ENCODE assay signal across 35 cellular contexts in the genomic region with DNA sequence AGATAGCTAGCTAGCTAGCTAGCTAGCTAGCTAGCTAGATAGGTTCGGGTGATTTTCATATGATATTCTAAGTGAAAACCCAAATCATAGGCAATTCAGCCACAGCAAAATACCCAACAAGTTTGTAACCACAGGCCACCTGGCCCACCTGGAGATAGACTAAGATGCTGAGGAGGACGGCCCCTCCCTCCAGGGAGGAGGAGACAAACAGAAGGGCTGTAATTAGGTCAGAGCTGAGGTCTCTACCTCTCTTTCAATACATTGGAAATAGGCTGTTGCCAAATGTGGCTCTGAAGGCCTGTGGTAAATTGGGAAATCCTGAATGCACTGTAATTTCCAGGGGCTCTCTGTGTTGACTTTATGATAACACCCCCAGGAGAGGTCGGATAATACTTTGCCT.
"Had no signal": no experiment of that assay in that cellular context is flagged by ENCODE, and none has a peak within 500 bp of the region (broad histone marks: within the 10 kb centered on the region; RNA-seq: fewer than 3 reads in every experiment).

No MANE protein-coding gene starts in this region.

- H3K9ac ChIP-seq: SK-N-SH had no signal

- H3K4me3 Mint-ChIP-seq: activated B cell treated with CpG ODN at 0.5 μM for 24 hours; activated CD4-positive, alpha-beta memory T cell treated with anti-CD3 and anti-CD28 coated beads, Interleukin-2, amount 10 ng/mL, durations not matched to agents 7 days and 5 days; activated CD8-positive, alpha-beta memory T cell treated with anti-CD3 and anti-CD28 coated beads, Interleukin-2, amount 10 ng/mL, durations not matched to agents 7 days and 5 days; activated naive CD4-positive, alpha-beta T cell treated with anti-CD3 and anti-CD28 coated beads, Interleukin-2, amount 50 U/mL, for 24 hours; activated naive CD8-positive, alpha-beta T cell treated with anti-CD3 and anti-CD28 coated beads, Interleukin-2, amount 10 ng/mL, durations not matched to agents 7 days and 5 days; central memory CD8-positive, alpha-beta T cell had no signal

- H3K9me2 ChIP-seq: SK-N-SH had no signal

- H3K4me1 ChIP-seq: ascending aorta, Peyer's patch, SJSA1 had no signal

- H3K9me3 ChIP-seq: ascending aorta, Peyer's patch, SJSA1, SK-N-SH had no signal

- H3K4me1 Mint-ChIP-seq: activated B cell treated with CpG ODN at 0.5 μM for 24 hours had no signal

- DNase-seq: activated B cell treated with CpG ODN at 0.5 μM for 24 hours; activated CD4-positive, alpha-beta memory T cell treated with anti-CD3 and anti-CD28 coated beads, Interleukin-2, amount 10 ng/mL, durations not matched to agents 7 days and 5 days; activated CD4-positive, alpha-beta T cell treated with anti-CD3 and anti-CD28 coated beads for 4 hours; activated CD4-positive, alpha-beta T cell treated with anti-CD3 and anti-CD28 coated beads, Interleukin-2, amount 50 U/mL, for 1 hour; activated CD4-positive, CD25-positive, alpha-beta regulatory T cell treated with anti-CD3 and anti-CD28 coated beads, Interleukin-2, amount 50 U/mL, for 72 hours; activated CD8-positive, alpha-beta memory T cell treated with anti-CD3 and anti-CD28 coated beads for 24 hours; activated CD8-positive, alpha-beta memory T cell treated with anti-CD3 and anti-CD28 coated beads, Interleukin-2, amount 10 ng/mL, durations not matched to agents 7 days and 5 days; activated CD8-positive, alpha-beta memory T cell treated with anti-CD3 and anti-CD28 coated beads, Interleukin-2, amount 50 U/mL, for 48 hours; activated effector memory CD4-positive, alpha-beta T cell treated with anti-CD3 and anti-CD28 coated beads, Interleukin-2, amount 50 U/mL, for 16 hours; activated naive CD4-positive, alpha-beta T cell treated with Interleukin-2 at 50 U/mL for 16 hours; activated naive CD8-positive, alpha-beta T cell treated with anti-CD3 and anti-CD28 coated beads, Interleukin-2, amount 10 ng/mL, durations not matched to agents 7 days and 5 days; activated T-cell treated with anti-CD3 and anti-CD28 coated beads, Interleukin-2, amount 50 U/mL, for 48 hours; amygdala; KG1; MV-4-11; NCI-H1092; NCI-H1436 treated with DMSO at 0.1 percent for 48 hours; NCI-H1694 treated with DMSO at 0.1 percent for 48 hours; NCI-H2029; NCI-H345; NCI-H524 treated with DMSO at 0.1 percent for 48 hours; NCI-H748 treated with DMSO at 0.1 percent for 48 hours; PC-3; Peyer's patch; RPMI8226; SHP77 treated with DMSO at 0.1 percent for 48 hours; SK-N-SH; SW 1271; T-helper 1 cell; T1000 had no signal

- H3K36me3 ChIP-seq: ascending aorta, cardiac muscle cell, Peyer's patch, SJSA1 had no signal

- H3K27ac Mint-ChIP-seq: activated B cell treated with CpG ODN at 0.5 μM for 24 hours; activated CD4-positive, alpha-beta memory T cell treated with anti-CD3 and anti-CD28 coated beads, Interleukin-2, amount 10 ng/mL, durations not matched to agents 7 days and 5 days; activated naive CD4-positive, alpha-beta T cell treated with anti-CD3 and anti-CD28 coated beads, Interleukin-2, amount 50 U/mL, for 24 hours had no signal

- ATAC-seq: activated CD8-positive, alpha-beta memory T cell treated with anti-CD3 and anti-CD28 coated beads, Interleukin-2, amount 10 ng/mL, durations not matched to agents 7 days and 5 days; PC-3 had no signal

- H3K36me3 Mint-ChIP-seq: activated CD8-positive, alpha-beta memory T cell treated with anti-CD3 and anti-CD28 coated beads, Interleukin-2, amount 10 ng/mL, durations not matched to agents 7 days and 5 days; activated naive CD4-positive, alpha-beta T cell treated with anti-CD3 and anti-CD28 coated beads, Interleukin-2, amount 50 U/mL, for 24 hours; activated naive CD8-positive, alpha-beta T cell treated with anti-CD3 and anti-CD28 coated beads, Interleukin-2, amount 10 ng/mL, durations not matched to agents 7 days and 5 days had no signal

- H3K27ac ChIP-seq: ascending aorta, cardiac muscle cell, Peyer's patch, SJSA1 had no signal

- H3K9me3 Mint-ChIP-seq: activated B cell treated with CpG ODN at 0.5 μM for 24 hours; activated CD4-positive, alpha-beta memory T cell treated with anti-CD3 and anti-CD28 coated beads, Interleukin-2, amount 10 ng/mL, durations not matched to agents 7 days and 5 days; central memory CD8-positive, alpha-beta T cell had no signal

- H3K27me3 Mint-ChIP-seq: activated B cell treated with CpG ODN at 0.5 μM for 24 hours; activated CD4-positive, alpha-beta memory T cell treated with anti-CD3 and anti-CD28 coated beads, Interleukin-2, amount 10 ng/mL, durations not matched to agents 7 days and 5 days; activated CD8-positive, alpha-beta memory T cell treated with anti-CD3 and anti-CD28 coated beads, Interleukin-2, amount 10 ng/mL, durations not matched to agents 7 days and 5 days; activated naive CD4-positive, alpha-beta T cell treated with anti-CD3 and anti-CD28 coated beads, Interleukin-2, amount 50 U/mL, for 24 hours; activated naive CD8-positive, alpha-beta T cell treated with anti-CD3 and anti-CD28 coated beads, Interleukin-2, amount 10 ng/mL, durations not matched to agents 7 days and 5 days; central memory CD8-positive, alpha-beta T cell had no signal

- H3K4me3 ChIP-seq: ascending aorta, cardiac muscle cell, Peyer's patch, SJSA1 had no signal

- H3K4me2 ChIP-seq: SK-N-SH had no signal

- H3K27me3 ChIP-seq: ascending aorta, cardiac muscle cell, Peyer's patch, SJSA1 had no signal
